Comparison of ENCODE assay signal across 8 cellular contexts in genomic region chr15:85582719-85583089, GRCh38.
DNase-seq lines count a peak whose midpoint lies in the region; ATAC-seq and TF ChIP-seq lines count a peak whose summit lies in the region.

No MANE protein-coding gene starts in this region.

- H2AFZ ChIP-seq in OCI-LY7 (ENCODE audit: low read length), result no peak overlapping the region

- H3K36me3 Mint-ChIP-seq in Calu3 (ENCODE audit: insufficient read depth, unreplicated experiment), result peaks cover 75% of the 10 kb centered on the region
- H3K36me3 Mint-ChIP-seq in activated naive CD4-positive, alpha-beta T cell treated with anti-CD3 and anti-CD28 coated beads for 36 hours (ENCODE audit: low read depth), result peaks cover 34% of the 10 kb centered on the region

- H3K36me3 ChIP-seq in OCI-LY7 (ENCODE audit: insufficient read depth, low read length), result peaks cover 80% of the 10 kb centered on the region

- no peaks in the 10 kb centered on the region for H3K9me2 ChIP-seq in OCI-LY7 (ENCODE audit: insufficient read depth, low read length)

- intact Hi-C loops in Calu3 (cut with micrococcal nuclease; ENCODE audit: unreplicated experiment) (loop anchor here (2.0 to 10.0 kb wide), 3 partner anchors 40 to 248 kb away; no protein-coding TSS in a partner anchor), OCI-LY7 (cut with micrococcal nuclease; ENCODE audit: unreplicated experiment) (loop anchor here (2.0 to 5.0 kb wide), 4 partner anchors 75 to 252 kb away; partner anchors contain the start of gene AKAP13)
- intact Hi-C loops in activated naive CD4-positive, alpha-beta T cell treated with anti-CD3 and anti-CD28 coated beads for 36 hours (cut with micrococcal nuclease), result loop anchor here (1.0 to 5.0 kb wide), 12 partner anchors 14 to 285 kb away; no protein-coding TSS in a partner anchor

- no peaks in the 10 kb centered on the region for H3K9me3 Mint-ChIP-seq in Calu3 (ENCODE audit: low read depth, unreplicated experiment)
- no peaks in the 10 kb centered on the region for H3K9me3 Mint-ChIP-seq in activated naive CD4-positive, alpha-beta T cell treated with anti-CD3 and anti-CD28 coated beads for 36 hours

- no peaks in the 10 kb centered on the region for H3K27me3 Mint-ChIP-seq in Calu3 (ENCODE audit: unreplicated experiment)
- no peaks in the 10 kb centered on the region for H3K27me3 Mint-ChIP-seq in activated naive CD4-positive, alpha-beta T cell treated with anti-CD3 and anti-CD28 coated beads for 36 hours (ENCODE audit: low read depth)

- peaks cover 44% of the 10 kb centered on the region for H3K79me2 ChIP-seq in OCI-LY7 (ENCODE audit: insufficient read depth, low read depth, low read length)

- H3K27ac ChIP-seq in OCI-LY7 (ENCODE audit: low read depth, low read length, poor library complexity, severe bottlenecking), result peak overlapping the region; percentile 61

- H3K9me3 ChIP-seq in OCI-LY7 (ENCODE audit: low read length), result no peaks in the 10 kb centered on the region

- BruUV-seq in Calu3 (replicated peaks; lab: Mats Ljungman, UMichigan) (no TSS peak), OCI-LY7 (replicated peaks; lab: Mats Ljungman, UMichigan) (no TSS peak)

- H3K4me3 ChIP-seq in OCI-LY7 (ENCODE audit: low read depth, low read length, poor library complexity, severe bottlenecking), result peak overlapping the region; percentile 59

- H3K27ac Mint-ChIP-seq in Calu3 (ENCODE audit: unreplicated experiment), result peak overlapping the region; percentile 76
- H3K27ac Mint-ChIP-seq in activated naive CD4-positive, alpha-beta T cell treated with anti-CD3 and anti-CD28 coated beads for 36 hours, result peak overlapping the region; percentile 85

- H3K4me1 ChIP-seq in OCI-LY7 (ENCODE audit: insufficient read depth, low read length, poor library complexity, severe bottlenecking), result peaks cover 50% of the 10 kb centered on the region

- no peak for TF ChIP-seq CTCF in Calu3 (IDR thresholded peaks at IDR 0.05; ENCODE audit: unreplicated experiment)
- TF ChIP-seq CTCF in OCI-LY7 (conservative IDR thresholded peaks at IDR 0.05; ENCODE audit: low read length), result no peak

- H4K20me1 ChIP-seq in OCI-LY7 (ENCODE audit: insufficient read depth, low read length), result peaks cover 14% of the 10 kb centered on the region; the same call in 1 of the 2 replicates

- POLR2A ChIA-PET in OCI-LY7 (lab: Charles Lee), result interaction anchor here (0.7 to 1.6 kb wide), 7 partner anchors 15 to 426 kb away, joined by 3 to 4 read pairs (median 3); no protein-coding TSS in a partner anchor

- peak; percentile 37 for ATAC-seq in GM21619 (IDR thresholded peaks at IDR 0.05; ENCODE audit: unreplicated experiment)

- H3K4me2 ChIP-seq in OCI-LY7 (ENCODE audit: low read length), result peak overlapping the region; percentile 73

- DNase-seq in Calu3 (peak; percentile 19), OCI-LY7 (ENCODE audit: low spot score) (peak; percentile 78), iris pigment epithelial cell (ENCODE audit: low read depth) (peak; percentile 23), putamen (ENCODE audit: low spot score) (no peak), hippocampal formation (lab: John Stamatoyannopoulos, UW) (no peak)
- DNase-seq in activated naive CD4-positive, alpha-beta T cell treated with anti-CD3 and anti-CD28 coated beads for 36 hours, result peak; percentile 77
- peak; percentile 60 for DNase-seq in stimulated activated CD4-positive, alpha-beta T cell treated with anti-CD3 and anti-CD28 coated beads, Interleukin-4, amount 100 ng/mL, for 24 hours

- CTCF ChIA-PET in Calu3 (lab: Charles Lee) (interaction anchor here (0.5 to 3.2 kb wide), 6 partner anchors 10 to 286 kb away, joined by 3 to 19 read pairs (median 3); no protein-coding TSS in a partner anchor), OCI-LY7 (lab: Charles Lee; ENCODE audit: unreplicated experiment) (interaction anchor here (0.6 kb wide), 1 partner anchor 86 kb away, joined by 3 read pairs; no protein-coding TSS in a partner anchor)
- CTCF ChIA-PET in activated naive CD4-positive, alpha-beta T cell treated with anti-CD3 and anti-CD28 coated beads for 36 hours (lab: Charles Lee), result interaction anchor here (1.3 to 2.5 kb wide), 3 partner anchors 39 to 42 kb away, joined by 3 to 12 read pairs (median 5); no protein-coding TSS in a partner anchor

- peak overlapping the region; percentile 75 for H3K4me3 Mint-ChIP-seq in Calu3 (ENCODE audit: low read depth, unreplicated experiment)
- peak overlapping the region; percentile 71 for H3K4me3 Mint-ChIP-seq in activated naive CD4-positive, alpha-beta T cell treated with anti-CD3 and anti-CD28 coated beads for 36 hours

- peaks cover 77% of the 10 kb centered on the region for H3K4me1 Mint-ChIP-seq in Calu3 (ENCODE audit: low read depth, unreplicated experiment)
- H3K4me1 Mint-ChIP-seq in activated naive CD4-positive, alpha-beta T cell treated with anti-CD3 and anti-CD28 coated beads for 36 hours (ENCODE audit: low read depth), result peaks cover 68% of the 10 kb centered on the region

Comparison
In these comparisons a context has a peak if more than half of its experiments do, and no peak if none do; other contexts are left out.
1. DNase-seq: peak in Calu3 (single experiment), OCI-LY7 (single experiment), activated naive CD4-positive, alpha-beta T cell treated with anti-CD3 and anti-CD28 coated beads for 36 hours (single experiment), iris pigment epithelial cell (single experiment) and stimulated activated CD4-positive, alpha-beta T cell treated with anti-CD3 and anti-CD28 coated beads, Interleukin-4, amount 100 ng/mL, for 24 hours (single experiment); none in putamen (single experiment) and hippocampal formation (0 of 2).